Comparison of ENCODE assay signal across 8 cellular contexts in genomic region chr15:76335129-76335850, GRCh38. TPM values are rescaled to one million over a fixed set of nuclear protein-coding genes. Genes with fewer than 3 reads are reported as not detected.
DNase-seq lines count a peak whose midpoint lies in the region; ATAC-seq and TF ChIP-seq lines count a peak whose summit lies in the region.

No MANE protein-coding gene starts in this region.

- POLR2A ChIA-PET in activated CD4-positive, alpha-beta T cell treated with anti-CD3 and anti-CD28 coated beads for 36 hours (lab: Charles Lee), result interaction anchor here (0.6 kb wide), 1 partner anchor 84 kb away, joined by 7 read pairs; no protein-coding TSS in a partner anchor

- no peaks in the 10 kb centered on the region for H3K9me3 ChIP-seq in SK-N-MC (ENCODE audit: low read depth, low read length)

- H3K9me3 Mint-ChIP-seq in activated CD4-positive, alpha-beta T cell treated with anti-CD3 and anti-CD28 coated beads for 36 hours (ENCODE audit: low read depth), result no peaks in the 10 kb centered on the region
- no peaks in the 10 kb centered on the region for H3K9me3 Mint-ChIP-seq in stimulated activated effector memory CD8-positive, alpha-beta T cell treated with anti-CD3 and anti-CD28 coated beads, Interleukin-12 subunit alpha, Interleukin-12 subunit beta, amount 100 ng/mL, for 72 hours

- peak overlapping the region; percentile 68 for H3K9ac ChIP-seq in SK-N-MC (ENCODE audit: insufficient read length)

- peaks cover 68% of the 10 kb centered on the region for H3K27me3 ChIP-seq in foreskin keratinocyte

- TF ChIP-seq CTCF in foreskin keratinocyte (conservative IDR thresholded peaks at IDR 0.05), result no peak

- intact Hi-C loops in activated CD4-positive, alpha-beta T cell treated with anti-CD3 and anti-CD28 coated beads for 36 hours (cut with DNase I, micrococcal nuclease), result loop anchor here (1.0 to 5.0 kb wide), 3 partner anchors 11 to 532 kb away; no protein-coding TSS in a partner anchor
- intact Hi-C loops in left cardiac atrium (cut with DNase I), result no loop called here

- peaks cover 37% of the 10 kb centered on the region for H3K4me1 Mint-ChIP-seq in activated CD4-positive, alpha-beta T cell treated with anti-CD3 and anti-CD28 coated beads for 36 hours
- peaks cover 43% of the 10 kb centered on the region for H3K4me1 Mint-ChIP-seq in stimulated activated effector memory CD8-positive, alpha-beta T cell treated with anti-CD3 and anti-CD28 coated beads, Interleukin-12 subunit alpha, Interleukin-12 subunit beta, amount 100 ng/mL, for 72 hours

- H3K4me3 ChIP-seq in SK-N-MC, result peak overlapping the region; percentile 94

- H3K36me3 ChIP-seq in SK-N-MC (ENCODE audit: insufficient read depth, low read length), result no peaks in the 10 kb centered on the region

- peaks cover 57% of the 10 kb centered on the region for H3K27me3 Mint-ChIP-seq in activated CD4-positive, alpha-beta T cell treated with anti-CD3 and anti-CD28 coated beads for 36 hours

- CTCF ChIA-PET in activated CD4-positive, alpha-beta T cell treated with anti-CD3 and anti-CD28 coated beads for 36 hours (lab: Charles Lee), result interaction anchor here (0.8 to 1.6 kb wide), 4 partner anchors 19 to 188 kb away, joined by 3 to 4 read pairs (median 3); no protein-coding TSS in a partner anchor

- no peak for ATAC-seq in activated CD4-positive, alpha-beta T cell treated with anti-CD3 and anti-CD28 coated beads for 36 hours
- ATAC-seq in foreskin keratinocyte, result no peak
- no peak for ATAC-seq in stimulated activated effector memory CD8-positive, alpha-beta T cell treated with anti-CD3 and anti-CD28 coated beads, Interleukin-12 subunit alpha, Interleukin-12 subunit beta, amount 100 ng/mL, for 72 hours
- no peak for ATAC-seq in left cardiac atrium
- ATAC-seq in GM19035 (IDR thresholded peaks at IDR 0.05; ENCODE audit: unreplicated experiment), result no peak

- H3K36me3 Mint-ChIP-seq in activated CD4-positive, alpha-beta T cell treated with anti-CD3 and anti-CD28 coated beads for 36 hours (ENCODE audit: low read depth), result no peaks in the 10 kb centered on the region
- H3K36me3 Mint-ChIP-seq in stimulated activated effector memory CD8-positive, alpha-beta T cell treated with anti-CD3 and anti-CD28 coated beads, Interleukin-12 subunit alpha, Interleukin-12 subunit beta, amount 100 ng/mL, for 72 hours, result no peaks in the 10 kb centered on the region

- H3K27ac ChIP-seq in SK-N-MC (peak overlapping the region; percentile 57), foreskin keratinocyte (peak overlapping the region; percentile 85)

- H3K4me3 Mint-ChIP-seq in activated CD4-positive, alpha-beta T cell treated with anti-CD3 and anti-CD28 coated beads for 36 hours, result peak overlapping the region; percentile 67
- H3K4me3 Mint-ChIP-seq in stimulated activated effector memory CD8-positive, alpha-beta T cell treated with anti-CD3 and anti-CD28 coated beads, Interleukin-12 subunit alpha, Interleukin-12 subunit beta, amount 100 ng/mL, for 72 hours, result peak overlapping the region; percentile 80

- DNase-seq in activated CD4-positive, alpha-beta T cell treated with anti-CD3 and anti-CD28 coated beads for 36 hours, result peak; percentile 39
- no peak for DNase-seq in activated CD4-positive, alpha-beta T cell treated with anti-CD3 and anti-CD28 coated beads for 1 hour
- DNase-seq in SK-N-MC (ENCODE audit: low read depth, low spot score) (no peak), foreskin keratinocyte (peak in 1 of 2 donors; percentile 30), left cardiac atrium (no peak), hypothalamus (lab: John Stamatoyannopoulos, UW) (no peak)
- DNase-seq in stimulated activated effector memory CD8-positive, alpha-beta T cell treated with anti-CD3 and anti-CD28 coated beads, Interleukin-12 subunit alpha, Interleukin-12 subunit beta, amount 100 ng/mL, for 72 hours (ENCODE audit: low spot score in 2 of 2), result peak in 1 of 2 donors; percentile 65

- H3K27ac Mint-ChIP-seq in activated CD4-positive, alpha-beta T cell treated with anti-CD3 and anti-CD28 coated beads for 36 hours, result peak overlapping the region; percentile 59
- peak overlapping the region; percentile 68 for H3K27ac Mint-ChIP-seq in stimulated activated effector memory CD8-positive, alpha-beta T cell treated with anti-CD3 and anti-CD28 coated beads, Interleukin-12 subunit alpha, Interleukin-12 subunit beta, amount 100 ng/mL, for 72 hours

- no peaks in the 10 kb centered on the region for H3K4me1 ChIP-seq in foreskin keratinocyte

RNA-seq across cellular contexts. Expression of gene ISL2, which starts 1.3 kb away (rescaled TPM):
- total RNA-seq in activated CD4-positive, alpha-beta T cell treated with anti-CD3 and anti-CD28 coated beads for 36 hours, result under 1 TPM in 1 of 2 experiments, not detected in 1; 0.25 TPM
- total RNA-seq in foreskin keratinocyte (0.27 and 1.6 TPM in 2 replicates), left cardiac atrium (not detected)
- polyA plus RNA-seq in foreskin keratinocyte, result 0.27 and 1.8 TPM in 2 replicates

RNA-seq across cellular contexts. Expression of gene ETFA, which starts 24.0 kb away (rescaled TPM):
- 100 to 1,000 TPM; 100 to 136 TPM for total RNA-seq in activated CD4-positive, alpha-beta T cell treated with anti-CD3 and anti-CD28 coated beads for 36 hours
- total RNA-seq in foreskin keratinocyte (116 and 129 TPM in 2 replicates), left cardiac atrium (100 to 1,000 TPM; 265 to 268 TPM)
- polyA plus RNA-seq in foreskin keratinocyte, result 108 and 133 TPM in 2 replicates

Comparison
In these comparisons a context has a peak if more than half of its experiments do, and no peak if none do; other contexts are left out.
1. intact Hi-C loops: an anchor here in activated CD4-positive, alpha-beta T cell treated with anti-CD3 and anti-CD28 coated beads for 36 hours (1.0 to 5.0 kb wide); none called in left cardiac atrium.